8 cellular contexts compared by ENCODE assay signal in the genomic region with DNA sequence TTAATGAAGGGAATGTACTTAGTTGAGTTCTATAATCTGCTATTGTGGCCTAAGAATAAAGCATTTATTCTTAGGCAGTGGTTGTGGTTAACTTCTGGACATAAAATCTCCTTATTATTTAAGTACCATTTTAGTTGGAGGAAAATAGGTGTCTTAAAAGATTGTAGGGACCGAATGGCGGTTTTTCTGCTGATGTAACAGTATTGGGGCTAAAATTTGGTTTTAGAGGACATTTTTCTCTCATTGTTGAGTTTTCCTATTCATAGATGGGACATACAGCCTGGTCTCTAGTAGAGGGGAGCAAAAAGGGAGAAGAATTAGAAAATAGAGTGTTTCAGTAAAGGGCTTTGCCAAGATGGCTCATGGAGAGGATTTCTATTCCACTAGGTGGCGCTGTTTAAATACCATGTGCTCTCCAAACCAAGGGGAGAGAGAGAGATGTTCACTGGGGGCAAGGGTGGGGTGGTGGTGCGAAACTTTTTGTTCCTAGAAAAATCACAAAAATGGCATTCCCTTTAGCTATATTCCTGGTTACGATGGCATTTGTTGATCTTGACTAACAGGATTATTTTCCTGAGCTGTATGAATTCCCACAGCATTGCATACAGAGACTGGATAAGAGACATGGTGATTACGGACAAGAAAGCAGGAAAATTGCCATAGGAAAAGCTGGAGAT. TPM values are rescaled to one million over a fixed set of nuclear protein-coding genes. Genes with fewer than 3 reads are reported as not detected.
DNase-seq lines count a peak whose midpoint lies in the region; ATAC-seq and TF ChIP-seq lines count a peak whose summit lies in the region.

No MANE protein-coding gene starts in this region.

- H3K4me1 ChIP-seq in HEK293 (ENCODE audit: control insufficient read depth, insufficient read depth, low read length) = no peaks in the 10 kb centered on the region
- H3K4me1 ChIP-seq in psoas muscle = no peaks in the 10 kb centered on the region

- WGBS in psoas muscle, 3 donors = 52 to 67% (median 52%) methylated on average over 6 of the region's 6 CpGs

- CTCF ChIA-PET in HEK293 (lab: Yijun Ruan, JAX) = interaction anchor here (0.6 to 2.6 kb wide), 18 partner anchors 16 to 566 kb away, joined by 3 to 58 read pairs (median 4); partner anchors contain the start of genes DUSP12 and HSPA6
- CTCF ChIA-PET in activated naive CD4-positive, alpha-beta T cell treated with anti-CD3 and anti-CD28 coated beads for 36 hours (lab: Charles Lee) = interaction anchor here (0.6 to 3.4 kb wide), 20 partner anchors 13 to 1209 kb away, joined by 3 to 62 read pairs (median 4); partner anchors contain the start of genes DUSP12 and FCGR2A

- H3K36me3 ChIP-seq in HEK293 (ENCODE audit: control insufficient read depth in 2 of 2, insufficient read depth in 1 of 2, low read length in 2 of 2) = no peaks in the 10 kb centered on the region
- no peaks in the 10 kb centered on the region for H3K36me3 ChIP-seq in psoas muscle (ENCODE audit: insufficient read depth in 1 of 2, low read depth in 1 of 2)

- POLR2A ChIA-PET in HEK293 (lab: Yijun Ruan, JAX) = no interaction called here

- DNase-seq in DMS153 (lab: John Stamatoyannopoulos, UW) = peak; percentile 53
- peak; percentile 54 for DNase-seq in NCI-H82 treated with DMSO at 0.1 percent for 48 hours (lab: John Stamatoyannopoulos, UW; ENCODE audit: unreplicated experiment)
- peak; percentile 50 for DNase-seq in activated naive CD4-positive, alpha-beta T cell treated with anti-CD3 and anti-CD28 coated beads for 36 hours
- DNase-seq in glutamatergic neuron = no peak
- DNase-seq in psoas muscle = no peak
- no peak for DNase-seq in DMS79 treated with DMSO at 0.1 percent for 48 hours (lab: John Stamatoyannopoulos, UW)

- TF ChIP-seq CTCF in HEK293 (tag by site-specific recombination; IDR thresholded peaks at IDR 0.05) (peak; percentile 60), glutamatergic neuron (IDR thresholded peaks at IDR 0.05; ENCODE audit: partially characterized antibody, unreplicated experiment) (peak; percentile 87), psoas muscle (IDR thresholded peaks at IDR 0.05) (peak; percentile 66)

- no peak overlapping the region for H3K27ac ChIP-seq in HEK293 (ENCODE audit: extremely low read depth, low read depth, low read length)
- H3K27ac ChIP-seq in psoas muscle = no peak overlapping the region

- no peaks in the 10 kb centered on the region for H3K36me3 Mint-ChIP-seq in activated naive CD4-positive, alpha-beta T cell treated with anti-CD3 and anti-CD28 coated beads for 36 hours (ENCODE audit: low read depth)
- no peaks in the 10 kb centered on the region for H3K36me3 Mint-ChIP-seq in glutamatergic neuron (ENCODE audit: unreplicated experiment)

- intact Hi-C loops in activated naive CD4-positive, alpha-beta T cell treated with anti-CD3 and anti-CD28 coated beads for 36 hours (cut with micrococcal nuclease) = loop anchor here (1.0 to 10.0 kb wide), 5 partner anchors 44 to 548 kb away; no protein-coding TSS in a partner anchor
- intact Hi-C loops in psoas muscle (cut with DNase I) = no loop called here

- peak in 2 of 4 donors; percentile 51 to 64 for ATAC-seq in psoas muscle
- no peak for ATAC-seq in GM18517 (IDR thresholded peaks at IDR 0.05; ENCODE audit: unreplicated experiment)

- no peaks in the 10 kb centered on the region for H3K9me3 Mint-ChIP-seq in activated naive CD4-positive, alpha-beta T cell treated with anti-CD3 and anti-CD28 coated beads for 36 hours
- no peaks in the 10 kb centered on the region for H3K9me3 Mint-ChIP-seq in glutamatergic neuron (ENCODE audit: unreplicated experiment)

- H3K4me1 Mint-ChIP-seq in activated naive CD4-positive, alpha-beta T cell treated with anti-CD3 and anti-CD28 coated beads for 36 hours (ENCODE audit: low read depth) = peaks cover 10% of the 10 kb centered on the region
- no peaks in the 10 kb centered on the region for H3K4me1 Mint-ChIP-seq in glutamatergic neuron (ENCODE audit: low read depth, unreplicated experiment)

- H3K4me3 Mint-ChIP-seq in activated naive CD4-positive, alpha-beta T cell treated with anti-CD3 and anti-CD28 coated beads for 36 hours = no peak overlapping the region
- no peak overlapping the region for H3K4me3 Mint-ChIP-seq in glutamatergic neuron (ENCODE audit: unreplicated experiment)

- no peak overlapping the region for H3K27ac Mint-ChIP-seq in activated naive CD4-positive, alpha-beta T cell treated with anti-CD3 and anti-CD28 coated beads for 36 hours
- H3K27ac Mint-ChIP-seq in glutamatergic neuron (ENCODE audit: unreplicated experiment) = no peak overlapping the region

- H3K27me3 Mint-ChIP-seq in activated naive CD4-positive, alpha-beta T cell treated with anti-CD3 and anti-CD28 coated beads for 36 hours (ENCODE audit: low read depth) = peaks cover 24% of the 10 kb centered on the region
- no peaks in the 10 kb centered on the region for H3K27me3 Mint-ChIP-seq in glutamatergic neuron (ENCODE audit: unreplicated experiment)

- peaks cover 2 to 39% (median 13%) of the 10 kb centered on the region in 3 donors for H3K27me3 ChIP-seq in psoas muscle (ENCODE audit: insufficient read depth in 3 of 3, low read length in 2 of 3)

- H3K4me3 ChIP-seq in HEK293 (ENCODE audit: low read depth, low read length) (no peak overlapping the region), psoas muscle (peak overlapping the region; percentile 39)

- H3K9me3 ChIP-seq in HEK293 (ENCODE audit: control insufficient read depth, insufficient read depth, low read depth, low read length) (no peaks in the 10 kb centered on the region), psoas muscle (no peaks in the 10 kb centered on the region)

TF ChIP-seq in HEK293, 187 proteins besides CTCF, POLR2A, EP300 and RAD21 (continues in another document):
- TF ChIP-seq MEIS1 (CRISPR knock-in tag; IDR thresholded peaks at IDR 0.05; ENCODE audit: borderline replicate concordance) = no peak
- 0 out of 2 replicates have a peak, but pooled peaks have one; percentile 29 for TF ChIP-seq ZNF394 (tag by site-specific recombination; IDR thresholded peaks at IDR 0.05; ENCODE audit: borderline replicate concordance)
- peak; percentile 96 for TF ChIP-seq ZNF654 (tag by site-specific recombination; IDR thresholded peaks at IDR 0.05; ENCODE audit: low read depth)
- TF ChIP-seq ZNF518A (tag by site-specific recombination; conservative IDR thresholded peaks at IDR 0.05; ENCODE audit: low read depth) = no peak
- TF ChIP-seq ZNF561 (tag by site-specific recombination; IDR thresholded peaks at IDR 0.05; ENCODE audit: borderline replicate concordance) = 0 out of 2 replicates have a peak, but pooled peaks have one; percentile 42
- TF ChIP-seq ZNF624 (tag by site-specific recombination; IDR thresholded peaks at IDR 0.05) = no peak
- TF ChIP-seq ZNF391 (tag by site-specific recombination; IDR thresholded peaks at IDR 0.05; ENCODE audit: borderline replicate concordance, low read depth) = no peak
- TF ChIP-seq, protein P1, sequence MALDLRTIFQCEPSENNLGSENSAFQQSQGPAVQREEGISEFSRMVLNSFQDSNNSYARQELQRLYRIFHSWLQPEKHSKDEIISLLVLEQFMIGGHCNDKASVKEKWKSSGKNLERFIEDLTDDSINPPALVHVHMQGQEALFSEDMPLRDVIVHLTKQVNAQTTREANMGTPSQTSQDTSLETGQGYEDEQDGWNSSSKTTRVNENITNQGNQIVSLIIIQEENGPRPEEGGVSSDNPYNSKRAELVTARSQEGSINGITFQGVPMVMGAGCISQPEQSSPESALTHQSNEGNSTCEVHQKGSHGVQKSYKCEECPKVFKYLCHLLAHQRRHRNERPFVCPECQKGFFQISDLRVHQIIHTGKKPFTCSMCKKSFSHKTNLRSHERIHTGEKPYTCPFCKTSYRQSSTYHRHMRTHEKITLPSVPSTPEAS (tag by site-specific recombination; IDR thresholded peaks at IDR 0.05) = no peak
- TF ChIP-seq GLIS1 (tag by site-specific recombination; IDR thresholded peaks at IDR 0.05) = no peak

RNA-seq across cellular contexts. Expression of gene FCGR2A, which starts 18.3 kb away (rescaled TPM):
- total RNA-seq in activated naive CD4-positive, alpha-beta T cell treated with anti-CD3 and anti-CD28 coated beads for 36 hours = not detected
- total RNA-seq in glutamatergic neuron (ENCODE audit: unreplicated experiment) (not detected), psoas muscle (10 to 100 TPM in 1 of 4 donors, 1 to 10 TPM in 3; 6.6 to 11.6 (median 7.3) TPM)
- polyA plus RNA-seq in psoas muscle = 1 to 10 TPM; 1.1 to 2.5 (median 1.2) TPM

RNA-seq across cellular contexts. Expression of gene HSPA6, which starts 37.4 kb away (rescaled TPM):
- total RNA-seq in activated naive CD4-positive, alpha-beta T cell treated with anti-CD3 and anti-CD28 coated beads for 36 hours = under 1 TPM; 0.12 to 0.25 TPM
- total RNA-seq in glutamatergic neuron (ENCODE audit: unreplicated experiment) = not detected
- total RNA-seq in psoas muscle = 10 to 100 TPM in 1 of 4 donors, 1 to 10 TPM in 2, under 1 TPM in 1; 0.49 to 37.7 (median 5.7) TPM
- polyA plus RNA-seq in psoas muscle = under 1 TPM; 0.32 to 0.98 (median 0.85) TPM

Comparison
In these comparisons a context has a peak if more than half of its experiments do, and no peak if none do; other contexts are left out.
1. DNase-seq: peak in DMS153 (single experiment), NCI-H82 treated with DMSO at 0.1 percent for 48 hours (single experiment) and activated naive CD4-positive, alpha-beta T cell treated with anti-CD3 and anti-CD28 coated beads for 36 hours (single experiment); none in glutamatergic neuron (single experiment), psoas muscle (0 of 2) and DMS79 treated with DMSO at 0.1 percent for 48 hours (single experiment).
2. Peak in every context shown above with its lines, with median percentiles within 50 percentile points of each other: CTCF ChIP-seq.